Comparison of ENCODE assay signal across 21 cellular contexts in the genomic region with DNA sequence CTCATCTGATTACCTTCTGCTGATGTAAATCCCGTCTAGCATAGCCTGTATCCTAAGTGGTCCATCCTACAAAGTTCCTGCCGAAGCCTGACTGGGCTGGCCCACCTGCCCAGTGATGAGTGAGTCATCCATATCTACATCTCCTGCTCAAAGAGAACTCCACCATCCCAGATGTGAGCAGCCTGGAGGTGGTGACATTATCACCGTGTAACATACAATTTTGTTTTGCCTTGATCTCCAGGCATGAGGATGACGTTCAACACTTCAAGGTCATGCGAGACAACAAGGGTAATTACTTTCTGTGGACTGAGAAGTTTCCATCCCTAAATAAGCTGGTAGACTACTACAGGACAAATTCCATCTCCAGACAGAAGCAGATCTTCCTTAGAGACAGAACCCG. TPM values are rescaled to one million over a fixed set of nuclear protein-coding genes. Genes with fewer than 3 reads are reported as not detected.
A peak's percentile ranks its signal among the peaks of the same experiment; 100 is the strongest.
DNase-seq lines count a peak whose midpoint lies in the region; ATAC-seq, FAIRE-seq and TF ChIP-seq lines count a peak whose summit lies in the region.
"Had no signal": no experiment of that assay in that cellular context is flagged by ENCODE, and none has a peak within 500 bp of the region (broad histone marks: within the 10 kb centered on the region; RNA-seq: fewer than 3 reads in every experiment).

No MANE protein-coding gene starts in this region.

- H3K27me3 Mint-ChIP-seq in activated naive CD4-positive, alpha-beta T cell treated with anti-CD3 and anti-CD28 coated beads, Interleukin-2, amount 50 U/mL, for 24 hours = no peaks in the 10 kb centered on the region
- no peaks in the 10 kb centered on the region for H3K27me3 Mint-ChIP-seq in activated naive CD4-positive, alpha-beta T cell treated with anti-CD3 and anti-CD28 coated beads, Interleukin-2, amount 10 ng/mL, durations not matched to agents 7 days and 5 days
- H3K27me3 Mint-ChIP-seq in T-helper 17 cell (no peaks in the 10 kb centered on the region), chondrocyte (ENCODE audit: low read depth) (no peaks in the 10 kb centered on the region)
- no peaks in the 10 kb centered on the region for H3K27me3 Mint-ChIP-seq in activated T-helper 2 cell treated with anti-CD3 and anti-CD28 coated beads, Interferon-gamma antibody, Interleukin-2, Interleukin-4, amounts not matched to agents 10 μg/mL and 5 μg/mL and 100 μg/mL, durations not matched to agents 14 hours and 24 hours and 36 hours (ENCODE audit: low read depth)

- H3K36me3 Mint-ChIP-seq in activated naive CD4-positive, alpha-beta T cell treated with anti-CD3 and anti-CD28 coated beads, Interleukin-2, amount 50 U/mL, for 24 hours = peaks cover 20% of the 10 kb centered on the region
- H3K36me3 Mint-ChIP-seq in activated naive CD4-positive, alpha-beta T cell treated with anti-CD3 and anti-CD28 coated beads, Interleukin-2, amount 10 ng/mL, durations not matched to agents 7 days and 5 days = peaks cover 81% of the 10 kb centered on the region
- peaks cover 17% of the 10 kb centered on the region for H3K36me3 Mint-ChIP-seq in T-helper 17 cell (ENCODE audit: low read depth)
- no peaks in the 10 kb centered on the region for H3K36me3 Mint-ChIP-seq in chondrocyte (ENCODE audit: low read depth)
- peaks cover 83% of the 10 kb centered on the region for H3K36me3 Mint-ChIP-seq in activated T-helper 2 cell treated with anti-CD3 and anti-CD28 coated beads, Interferon-gamma antibody, Interleukin-2, Interleukin-4, amounts not matched to agents 10 μg/mL and 5 μg/mL and 100 μg/mL, durations not matched to agents 14 hours and 24 hours and 36 hours (ENCODE audit: low read depth)

- DNase-seq in activated naive CD4-positive, alpha-beta T cell treated with anti-CD3 and anti-CD28 coated beads, Interleukin-2, amount 10 ng/mL, durations not matched to agents 7 days and 5 days = no peak
- DNase-seq in T-helper 17 cell (no peak), chondrocyte (ENCODE audit: low spot score) (no peak), urothelium cell line (ENCODE audit: low spot score) (no peak), DMS 273 (lab: John Stamatoyannopoulos, UW; ENCODE audit: unreplicated experiment) (no peak)
- no peak for DNase-seq in activated T-helper 2 cell treated with anti-CD3 and anti-CD28 coated beads, Interferon-gamma antibody, Interleukin-2, Interleukin-4, amounts not matched to agents 10 μg/mL and 5 μg/mL and 100 μg/mL, durations not matched to agents 14 hours and 24 hours and 36 hours (ENCODE audit: low spot score)
- DNase-seq: C1 segment of cervical spinal cord, Caco-2, GM23248, HCEC 1CT, KBM-7, MV-4-11, NCI-H1417 treated with DMSO at 0.1 percent for 48 hours, NCI-H1930, NCI-H446, NCI-H69, OCI-M1 had no signal

- no peaks in the 10 kb centered on the region for H3K9me3 ChIP-seq in T-helper 17 cell (ENCODE audit: control insufficient read depth, low read length, poor library complexity, severe bottlenecking)
- H3K9me3 ChIP-seq: Caco-2 had no signal

- peak; percentile 81 for FAIRE-seq in urothelium cell line (lab: Jason Lieb, UNC)

- no peak overlapping the region for H3K4me3 Mint-ChIP-seq in activated naive CD4-positive, alpha-beta T cell treated with anti-CD3 and anti-CD28 coated beads, Interleukin-2, amount 50 U/mL, for 24 hours
- no peak overlapping the region for H3K4me3 Mint-ChIP-seq in activated naive CD4-positive, alpha-beta T cell treated with anti-CD3 and anti-CD28 coated beads, Interleukin-2, amount 10 ng/mL, durations not matched to agents 7 days and 5 days
- H3K4me3 Mint-ChIP-seq in T-helper 17 cell = no peak overlapping the region
- no peak overlapping the region for H3K4me3 Mint-ChIP-seq in chondrocyte (ENCODE audit: unreplicated experiment)
- H3K4me3 Mint-ChIP-seq in activated T-helper 2 cell treated with anti-CD3 and anti-CD28 coated beads, Interferon-gamma antibody, Interleukin-2, Interleukin-4, amounts not matched to agents 10 μg/mL and 5 μg/mL and 100 μg/mL, durations not matched to agents 14 hours and 24 hours and 36 hours (ENCODE audit: low read depth) = no peak overlapping the region

- peaks cover 24% of the 10 kb centered on the region for H3K4me1 Mint-ChIP-seq in activated naive CD4-positive, alpha-beta T cell treated with anti-CD3 and anti-CD28 coated beads, Interleukin-2, amount 50 U/mL, for 24 hours
- H3K4me1 Mint-ChIP-seq in activated naive CD4-positive, alpha-beta T cell treated with anti-CD3 and anti-CD28 coated beads, Interleukin-2, amount 10 ng/mL, durations not matched to agents 7 days and 5 days = peaks cover 26% of the 10 kb centered on the region
- H3K4me1 Mint-ChIP-seq in T-helper 17 cell = peaks cover 20% of the 10 kb centered on the region
- peaks cover 61% of the 10 kb centered on the region for H3K4me1 Mint-ChIP-seq in chondrocyte (ENCODE audit: low read depth)
- H3K4me1 Mint-ChIP-seq in activated T-helper 2 cell treated with anti-CD3 and anti-CD28 coated beads, Interferon-gamma antibody, Interleukin-2, Interleukin-4, amounts not matched to agents 10 μg/mL and 5 μg/mL and 100 μg/mL, durations not matched to agents 14 hours and 24 hours and 36 hours (ENCODE audit: low read depth) = peaks cover 27% of the 10 kb centered on the region

- TF ChIP-seq CTCF in chondrocyte (IDR thresholded peaks at IDR 0.05) = no peak

- intact Hi-C loops in activated T-helper 2 cell treated with anti-CD3 and anti-CD28 coated beads, Interferon-gamma antibody, Interleukin-2, Interleukin-4, amounts not matched to agents 10 μg/mL and 5 μg/mL and 100 μg/mL, durations not matched to agents 14 hours and 24 hours and 36 hours (cut with micrococcal nuclease) = no loop called here

- ATAC-seq in T-helper 17 cell = no peak
- ATAC-seq in HG03280 (IDR thresholded peaks at IDR 0.05; ENCODE audit: unreplicated experiment) = no peak

- CTCF ChIA-PET in activated naive CD4-positive, alpha-beta T cell treated with anti-CD3 and anti-CD28 coated beads, Interleukin-2, amount 10 ng/mL, durations not matched to agents 7 days and 5 days (lab: Charles Lee) = interaction anchor here (0.9 to 2.2 kb wide), 2 partner anchors 33 to 59 kb away, joined by 3 to 7 read pairs; no protein-coding TSS in a partner anchor

- H3K9me3 Mint-ChIP-seq in activated naive CD4-positive, alpha-beta T cell treated with anti-CD3 and anti-CD28 coated beads, Interleukin-2, amount 50 U/mL, for 24 hours = no peaks in the 10 kb centered on the region
- no peaks in the 10 kb centered on the region for H3K9me3 Mint-ChIP-seq in activated naive CD4-positive, alpha-beta T cell treated with anti-CD3 and anti-CD28 coated beads, Interleukin-2, amount 10 ng/mL, durations not matched to agents 7 days and 5 days
- H3K9me3 Mint-ChIP-seq in chondrocyte (ENCODE audit: low read depth) = no peaks in the 10 kb centered on the region
- H3K9me3 Mint-ChIP-seq in activated T-helper 2 cell treated with anti-CD3 and anti-CD28 coated beads, Interferon-gamma antibody, Interleukin-2, Interleukin-4, amounts not matched to agents 10 μg/mL and 5 μg/mL and 100 μg/mL, durations not matched to agents 14 hours and 24 hours and 36 hours = no peaks in the 10 kb centered on the region

- H3K27ac Mint-ChIP-seq in activated naive CD4-positive, alpha-beta T cell treated with anti-CD3 and anti-CD28 coated beads, Interleukin-2, amount 50 U/mL, for 24 hours = peak overlapping the region; percentile 90
- no peak overlapping the region for H3K27ac Mint-ChIP-seq in activated naive CD4-positive, alpha-beta T cell treated with anti-CD3 and anti-CD28 coated beads, Interleukin-2, amount 10 ng/mL, durations not matched to agents 7 days and 5 days
- peak overlapping the region; percentile 68 for H3K27ac Mint-ChIP-seq in T-helper 17 cell
- H3K27ac Mint-ChIP-seq in chondrocyte (ENCODE audit: unreplicated experiment) = peak overlapping the region; percentile 24
- no peak overlapping the region for H3K27ac Mint-ChIP-seq in activated T-helper 2 cell treated with anti-CD3 and anti-CD28 coated beads, Interferon-gamma antibody, Interleukin-2, Interleukin-4, amounts not matched to agents 10 μg/mL and 5 μg/mL and 100 μg/mL, durations not matched to agents 14 hours and 24 hours and 36 hours

RNA-seq across cellular contexts. Expression of a gene that starts 5.6 kb away (rescaled TPM):
- total RNA-seq in T-helper 17 cell = 10 to 100 TPM in 1 of 2 donors, 1 to 10 TPM in 1; 7.2 to 22.5 TPM
- not detected in 3 replicates for total RNA-seq in chondrocyte
- total RNA-seq in activated T-helper 2 cell treated with anti-CD3 and anti-CD28 coated beads, Interferon-gamma antibody, Interleukin-2, Interleukin-4, amounts not matched to agents 10 μg/mL and 5 μg/mL and 100 μg/mL, durations not matched to agents 14 hours and 24 hours and 36 hours = 1.7 and 2.0 TPM in 2 replicates
- total RNA-seq: A673, Caco-2, GM23248 had no signal

RNA-seq across cellular contexts. Expression of a gene that starts 29.0 kb away (rescaled TPM):
- total RNA-seq in T-helper 17 cell (1 to 10 TPM; 1.6 to 2.1 TPM), chondrocyte (0.22 TPM in 1 of 3 replicates, not detected in the others)
- total RNA-seq in activated T-helper 2 cell treated with anti-CD3 and anti-CD28 coated beads, Interferon-gamma antibody, Interleukin-2, Interleukin-4, amounts not matched to agents 10 μg/mL and 5 μg/mL and 100 μg/mL, durations not matched to agents 14 hours and 24 hours and 36 hours = 0.07 and 0.11 TPM in 2 replicates
- total RNA-seq: A673, GM23248, RPMI7951 had no signal

Comparison
In these comparisons a context has a peak if more than half of its experiments do, and no peak if none do; other contexts are left out.
1. H3K27ac Mint-ChIP-seq: peak in activated naive CD4-positive, alpha-beta T cell treated with anti-CD3 and anti-CD28 coated beads, Interleukin-2, amount 50 U/mL, for 24 hours (single experiment), T-helper 17 cell (single experiment) and chondrocyte (single experiment); none in activated naive CD4-positive, alpha-beta T cell treated with anti-CD3 and anti-CD28 coated beads, Interleukin-2, amount 10 ng/mL, durations not matched to agents 7 days and 5 days (single experiment) and activated T-helper 2 cell treated with anti-CD3 and anti-CD28 coated beads, Interferon-gamma antibody, Interleukin-2, Interleukin-4, amounts not matched to agents 10 μg/mL and 5 μg/mL and 100 μg/mL, durations not matched to agents 14 hours and 24 hours and 36 hours (single experiment).